In the genomic region with DNA sequence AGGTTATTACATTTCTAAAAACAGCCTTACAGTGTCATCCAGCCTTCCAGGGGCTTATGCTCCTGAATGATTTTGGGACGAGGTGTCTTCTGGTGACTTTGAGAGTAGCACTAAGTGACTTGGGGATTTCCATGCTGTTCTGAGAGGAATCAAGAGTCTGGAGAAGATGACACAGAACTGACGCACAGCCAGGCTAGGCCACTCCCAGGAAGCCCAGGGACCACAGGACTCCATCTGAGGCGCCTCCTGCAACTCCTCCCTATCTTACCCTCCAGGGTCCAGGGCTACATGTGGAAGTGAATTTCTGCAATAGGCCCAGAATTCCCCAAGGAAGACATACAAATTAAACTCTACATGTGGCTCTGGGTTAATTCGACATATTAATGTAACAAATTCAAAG, we compare ENCODE assay signal across 9 cellular contexts.
DNase-seq lines count a peak whose midpoint lies in the region; ATAC-seq and TF ChIP-seq lines count a peak whose summit lies in the region.
"Had no signal": no experiment of that assay in that cellular context is flagged by ENCODE, and none has a peak within 500 bp of the region (broad histone marks: within the 10 kb centered on the region; RNA-seq: fewer than 3 reads in every experiment).

No MANE protein-coding gene starts in this region.

- peak; percentile 29 for DNase-seq in activated CD8-positive, alpha-beta memory T cell treated with anti-CD3 and anti-CD28 coated beads, Interleukin-2, amount 50 U/mL, for 4 hours
- DNase-seq in activated CD8-positive, alpha-beta memory T cell treated with anti-CD3 and anti-CD28 coated beads, Interleukin-2, amount 50 U/mL, for 48 hours, result no peak
- DNase-seq in T1000 (lab: John Stamatoyannopoulos, UW), result peak; percentile 71
- DNase-seq in fibroblast of gingiva (ENCODE audit: low read depth), result peak; percentile 12
- no peak for DNase-seq in stimulated activated effector memory CD8-positive, alpha-beta T cell treated with anti-CD3 and anti-CD28 coated beads, Interleukin-12 subunit alpha, Interleukin-12 subunit beta, amount 100 ng/mL, for 72 hours (ENCODE audit: low spot score in 2 of 2)
- DNase-seq in OCI-LY7 (ENCODE audit: low spot score), result no peak
- DNase-seq in activated T-helper 2 cell treated with anti-CD3 and anti-CD28 coated beads, Interferon-gamma antibody, Interleukin-2, Interleukin-4, amounts not matched to agents 10 μg/mL and 5 μg/mL and 100 μg/mL, durations not matched to agents 14 hours and 24 hours and 36 hours (ENCODE audit: low spot score), result no peak
- no peak for DNase-seq in effector CD8-positive, alpha-beta T cell (lab: John Stamatoyannopoulos, UW)

- no peaks in the 10 kb centered on the region for H3K9me3 ChIP-seq in OCI-LY7 (ENCODE audit: low read length)

- peak; percentile 98 for ATAC-seq in stimulated activated effector memory CD8-positive, alpha-beta T cell treated with anti-CD3 and anti-CD28 coated beads, Interleukin-12 subunit alpha, Interleukin-12 subunit beta, amount 100 ng/mL, for 72 hours

- no peaks in the 10 kb centered on the region for H3K36me3 ChIP-seq in OCI-LY7 (ENCODE audit: insufficient read depth, low read length)

- no peak overlapping the region for H2AFZ ChIP-seq in OCI-LY7 (ENCODE audit: low read length)

- no peaks in the 10 kb centered on the region for H4K20me1 ChIP-seq in OCI-LY7 (ENCODE audit: insufficient read depth, low read length)

- H3K9me2 ChIP-seq in OCI-LY7 (ENCODE audit: insufficient read depth, low read length), result no peaks in the 10 kb centered on the region

- intact Hi-C loops in OCI-LY7 (cut with micrococcal nuclease; ENCODE audit: unreplicated experiment), result no loop called here
- intact Hi-C loops in activated T-helper 2 cell treated with anti-CD3 and anti-CD28 coated beads, Interferon-gamma antibody, Interleukin-2, Interleukin-4, amounts not matched to agents 10 μg/mL and 5 μg/mL and 100 μg/mL, durations not matched to agents 14 hours and 24 hours and 36 hours (cut with micrococcal nuclease), result no loop called here

- H3K27ac ChIP-seq in OCI-LY7 (ENCODE audit: low read depth, low read length, poor library complexity, severe bottlenecking), result no peak overlapping the region

- BruUV-seq in OCI-LY7 (replicated peaks; lab: Mats Ljungman, UMichigan), result no TSS peak

- POLR2A ChIA-PET in OCI-LY7 (lab: Charles Lee), result interaction anchor here (0.8 to 1.0 kb wide), 2 partner anchors 105 to 140 kb away, joined by 3 read pairs; no protein-coding TSS in a partner anchor

- no peak for TF ChIP-seq CTCF in OCI-LY7 (conservative IDR thresholded peaks at IDR 0.05; ENCODE audit: low read length)

- H3K4me3 Mint-ChIP-seq in stimulated activated effector memory CD8-positive, alpha-beta T cell treated with anti-CD3 and anti-CD28 coated beads, Interleukin-12 subunit alpha, Interleukin-12 subunit beta, amount 100 ng/mL, for 72 hours, result no peak overlapping the region
- no peak overlapping the region for H3K4me3 Mint-ChIP-seq in activated T-helper 2 cell treated with anti-CD3 and anti-CD28 coated beads, Interferon-gamma antibody, Interleukin-2, Interleukin-4, amounts not matched to agents 10 μg/mL and 5 μg/mL and 100 μg/mL, durations not matched to agents 14 hours and 24 hours and 36 hours (ENCODE audit: low read depth)
- H3K4me3 Mint-ChIP-seq: naive thymus-derived CD8-positive, alpha-beta T cell had no signal

- no peaks in the 10 kb centered on the region for H3K79me2 ChIP-seq in OCI-LY7 (ENCODE audit: insufficient read depth, low read depth, low read length)

- peaks cover 5% of the 10 kb centered on the region for H3K27me3 Mint-ChIP-seq in activated T-helper 2 cell treated with anti-CD3 and anti-CD28 coated beads, Interferon-gamma antibody, Interleukin-2, Interleukin-4, amounts not matched to agents 10 μg/mL and 5 μg/mL and 100 μg/mL, durations not matched to agents 14 hours and 24 hours and 36 hours (ENCODE audit: low read depth)
- H3K27me3 Mint-ChIP-seq: naive thymus-derived CD8-positive, alpha-beta T cell had no signal

- peaks cover 7% of the 10 kb centered on the region for H3K4me1 Mint-ChIP-seq in stimulated activated effector memory CD8-positive, alpha-beta T cell treated with anti-CD3 and anti-CD28 coated beads, Interleukin-12 subunit alpha, Interleukin-12 subunit beta, amount 100 ng/mL, for 72 hours
- H3K4me1 Mint-ChIP-seq in activated T-helper 2 cell treated with anti-CD3 and anti-CD28 coated beads, Interferon-gamma antibody, Interleukin-2, Interleukin-4, amounts not matched to agents 10 μg/mL and 5 μg/mL and 100 μg/mL, durations not matched to agents 14 hours and 24 hours and 36 hours (ENCODE audit: low read depth), result peaks cover 5% of the 10 kb centered on the region

- no peaks in the 10 kb centered on the region for H3K4me1 ChIP-seq in OCI-LY7 (ENCODE audit: insufficient read depth, low read length, poor library complexity, severe bottlenecking)

- H3K27ac Mint-ChIP-seq in stimulated activated effector memory CD8-positive, alpha-beta T cell treated with anti-CD3 and anti-CD28 coated beads, Interleukin-12 subunit alpha, Interleukin-12 subunit beta, amount 100 ng/mL, for 72 hours, result peak overlapping the region; percentile 48
- no peak overlapping the region for H3K27ac Mint-ChIP-seq in activated T-helper 2 cell treated with anti-CD3 and anti-CD28 coated beads, Interferon-gamma antibody, Interleukin-2, Interleukin-4, amounts not matched to agents 10 μg/mL and 5 μg/mL and 100 μg/mL, durations not matched to agents 14 hours and 24 hours and 36 hours

- H3K9me3 Mint-ChIP-seq in stimulated activated effector memory CD8-positive, alpha-beta T cell treated with anti-CD3 and anti-CD28 coated beads, Interleukin-12 subunit alpha, Interleukin-12 subunit beta, amount 100 ng/mL, for 72 hours, result no peaks in the 10 kb centered on the region
- peaks cover 5% of the 10 kb centered on the region for H3K9me3 Mint-ChIP-seq in activated T-helper 2 cell treated with anti-CD3 and anti-CD28 coated beads, Interferon-gamma antibody, Interleukin-2, Interleukin-4, amounts not matched to agents 10 μg/mL and 5 μg/mL and 100 μg/mL, durations not matched to agents 14 hours and 24 hours and 36 hours

- H3K36me3 Mint-ChIP-seq in stimulated activated effector memory CD8-positive, alpha-beta T cell treated with anti-CD3 and anti-CD28 coated beads, Interleukin-12 subunit alpha, Interleukin-12 subunit beta, amount 100 ng/mL, for 72 hours, result no peaks in the 10 kb centered on the region
- no peaks in the 10 kb centered on the region for H3K36me3 Mint-ChIP-seq in activated T-helper 2 cell treated with anti-CD3 and anti-CD28 coated beads, Interferon-gamma antibody, Interleukin-2, Interleukin-4, amounts not matched to agents 10 μg/mL and 5 μg/mL and 100 μg/mL, durations not matched to agents 14 hours and 24 hours and 36 hours (ENCODE audit: low read depth)
- H3K36me3 Mint-ChIP-seq: naive thymus-derived CD8-positive, alpha-beta T cell had no signal

- CTCF ChIA-PET in OCI-LY7 (lab: Charles Lee; ENCODE audit: unreplicated experiment), result no interaction called here

- no peak overlapping the region for H3K4me2 ChIP-seq in OCI-LY7 (ENCODE audit: low read length)

- H3K4me3 ChIP-seq in OCI-LY7 (ENCODE audit: low read depth, low read length, poor library complexity, severe bottlenecking), result no peak overlapping the region

Comparison
In these comparisons a context has a peak if more than half of its experiments do, and no peak if none do; other contexts are left out.
1. DNase-seq: peak in activated CD8-positive, alpha-beta memory T cell treated with anti-CD3 and anti-CD28 coated beads, Interleukin-2, amount 50 U/mL, for 4 hours (single experiment), T1000 (single experiment) and fibroblast of gingiva (single experiment); none in activated CD8-positive, alpha-beta memory T cell treated with anti-CD3 and anti-CD28 coated beads, Interleukin-2, amount 50 U/mL, for 48 hours (single experiment), stimulated activated effector memory CD8-positive, alpha-beta T cell treated with anti-CD3 and anti-CD28 coated beads, Interleukin-12 subunit alpha, Interleukin-12 subunit beta, amount 100 ng/mL, for 72 hours (0 of 2), OCI-LY7 (single experiment), activated T-helper 2 cell treated with anti-CD3 and anti-CD28 coated beads, Interferon-gamma antibody, Interleukin-2, Interleukin-4, amounts not matched to agents 10 μg/mL and 5 μg/mL and 100 μg/mL, durations not matched to agents 14 hours and 24 hours and 36 hours (single experiment) and effector CD8-positive, alpha-beta T cell (single experiment).